In the genomic region with DNA sequence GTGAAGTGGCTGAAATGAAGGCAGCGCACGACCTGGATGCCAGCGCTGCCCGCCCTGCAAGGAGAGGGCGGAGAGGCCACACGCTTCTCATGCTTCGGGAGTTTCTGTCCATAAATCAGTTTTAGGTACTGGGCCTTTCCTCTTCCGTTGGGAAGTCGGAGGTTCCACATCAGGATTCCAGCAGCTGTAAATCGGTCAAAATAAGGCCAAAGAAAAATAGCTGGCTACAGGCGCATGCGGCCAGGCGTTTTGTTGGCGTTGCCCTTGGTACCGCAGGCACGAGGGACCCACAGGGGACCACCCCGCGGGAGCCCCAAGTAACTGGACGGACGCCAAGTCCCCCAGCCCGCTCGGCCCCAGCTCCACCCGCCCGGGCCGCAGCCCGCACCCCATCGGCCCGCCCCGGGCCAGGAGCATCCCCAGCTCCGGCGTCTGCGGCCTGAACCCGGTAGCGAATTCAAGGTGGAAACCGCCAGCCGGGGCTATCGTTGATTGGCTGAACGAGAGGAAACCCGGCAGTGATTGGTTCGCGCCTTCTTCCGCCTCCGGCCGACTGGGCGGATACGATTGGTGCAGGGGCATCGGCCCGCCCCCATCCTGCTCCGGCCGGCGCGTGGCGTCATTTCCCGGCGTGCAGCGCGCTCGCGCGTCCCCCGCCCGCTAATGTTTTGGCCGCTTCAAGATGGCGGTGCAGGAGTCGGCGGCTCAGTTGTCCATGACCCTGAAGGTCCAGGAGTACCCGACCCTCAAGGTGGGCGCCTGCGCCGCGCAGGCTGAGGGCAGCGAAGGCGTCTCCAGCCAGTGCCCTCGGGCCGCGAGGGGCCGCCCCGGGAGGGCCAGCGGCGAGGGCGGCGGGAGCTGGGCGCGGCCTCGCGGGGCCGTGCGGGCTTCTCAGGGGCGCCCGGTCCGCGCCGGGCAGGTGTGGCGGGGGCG, we compare ENCODE assay signal across 8 cellular contexts. TPM values are rescaled to one million over a fixed set of nuclear protein-coding genes. Genes with fewer than 3 reads are reported as not detected.
DNase-seq lines count a peak whose midpoint lies in the region; ATAC-seq and TF ChIP-seq lines count a peak whose summit lies in the region.

A gene (plus strand): TSS at position 660 of the 933 bp plus-strand sequence. CDS start 23 bp downstream, at position 683.

- H3K27ac Mint-ChIP-seq in T-helper 2 cell treated with Interferon-gamma antibody and Interleukin-4, amounts not matched to agents 5 μg/mL and 100 μg/mL, for 36 hours: peak within 1 kb of the TSS; percentile 91

- TF ChIP-seq POLR2A in uterus (IDR thresholded peaks at IDR 0.05): peak; percentile 67

- ATAC-seq in GM18502 (IDR thresholded peaks at IDR 0.05; ENCODE audit: poor library complexity, unreplicated experiment): peak; percentile 92
- peak; percentile 93 for ATAC-seq in HG02970 (IDR thresholded peaks at IDR 0.05; ENCODE audit: low FRiP score, unreplicated experiment)
- peak; percentile 98 to 99 for ATAC-seq in right cardiac atrium

- H3K36me3 Mint-ChIP-seq in T-helper 2 cell treated with Interferon-gamma antibody and Interleukin-4, amounts not matched to agents 5 μg/mL and 100 μg/mL, for 36 hours (ENCODE audit: low read depth): peaks cover 13% of the 10 kb centered on the region

- H3K4me1 ChIP-seq in ascending aorta: peaks cover 13 to 27% of the 10 kb centered on the region in 2 donors
- H3K4me1 ChIP-seq in right cardiac atrium (ENCODE audit: control insufficient read depth, insufficient read depth, low read length): peaks cover 12% of the 10 kb centered on the region
- H3K4me1 ChIP-seq in uterus: no peaks in the 10 kb centered on the region

- H3K9me3 ChIP-seq in ascending aorta (no peaks in the 10 kb centered on the region), right cardiac atrium (ENCODE audit: control insufficient read depth, low read length) (no peaks in the 10 kb centered on the region), uterus (no peaks in the 10 kb centered on the region)

- H3K27ac ChIP-seq in ascending aorta: peak within 1 kb of the TSS; percentile 67 to 77
- peak within 1 kb of the TSS; percentile 89 for H3K27ac ChIP-seq in right cardiac atrium (ENCODE audit: low read length)
- H3K27ac ChIP-seq in uterus: peak within 1 kb of the TSS; percentile 77 to 85

- WGBS in right cardiac atrium: under 1% methylated on average over 95 of the region's 95 CpGs

- no peaks in the 10 kb centered on the region for H3K27me3 Mint-ChIP-seq in T-helper 2 cell treated with Interferon-gamma antibody and Interleukin-4, amounts not matched to agents 5 μg/mL and 100 μg/mL, for 36 hours (ENCODE audit: low read depth)

- intact Hi-C loops in ascending aorta (cut with DNase I): loop anchor here (1.0 kb wide), 4 partner anchors 20 to 122 kb away; no protein-coding TSS in a partner anchor
- intact Hi-C loops in right cardiac atrium (cut with DNase I): loop anchor here in 2 of 4 donors (10.0 kb wide), 1 partner anchor 55 kb away; a partner anchor contains a TSS
- intact Hi-C loops in uterus (cut with DNase I; ENCODE audit: low total_unique reads): no loop called here

- peak within 1 kb of the TSS; percentile 93 for H3K4me3 Mint-ChIP-seq in T-helper 2 cell treated with Interferon-gamma antibody and Interleukin-4, amounts not matched to agents 5 μg/mL and 100 μg/mL, for 36 hours

- peak; percentile 93 to 97 for DNase-seq in NCI-H1930 (lab: John Stamatoyannopoulos, UW)
- peak; percentile 97 for DNase-seq in T-helper 2 cell treated with Interferon-gamma antibody and Interleukin-4, amounts not matched to agents 5 μg/mL and 100 μg/mL, for 36 hours (ENCODE audit: low spot score)
- peak; percentile 85 to 98 for DNase-seq in ascending aorta (ENCODE audit: low spot score in 2 of 2)
- peak; percentile 98 to 99 (median 99) for DNase-seq in right cardiac atrium
- DNase-seq in pulmonary artery endothelial cell (ENCODE audit: low read depth, low spot score): peak; percentile 88
- DNase-seq in uterus: peak; percentile 95 to 97

- no peak for TF ChIP-seq CTCF in ascending aorta (IDR thresholded peaks at IDR 0.05)
- TF ChIP-seq CTCF in uterus (IDR thresholded peaks at IDR 0.05): peak in 1 of 4 experiments; percentile 24

- H3K9me3 Mint-ChIP-seq in T-helper 2 cell treated with Interferon-gamma antibody and Interleukin-4, amounts not matched to agents 5 μg/mL and 100 μg/mL, for 36 hours: peaks cover 5% of the 10 kb centered on the region

- H3K4me3 ChIP-seq in ascending aorta (peak within 1 kb of the TSS; percentile 86 to 96), right cardiac atrium (ENCODE audit: low read length) (peak within 1 kb of the TSS; percentile 84), uterus (peak within 1 kb of the TSS; percentile 83 to 98)

- H3K27me3 ChIP-seq in ascending aorta (no peaks in the 10 kb centered on the region), right cardiac atrium (ENCODE audit: control insufficient read depth, insufficient read depth) (no peaks in the 10 kb centered on the region), uterus (no peaks in the 10 kb centered on the region)

- H3K36me3 ChIP-seq in ascending aorta (no peaks in the 10 kb centered on the region), uterus (no peaks in the 10 kb centered on the region)

- peaks cover 22% of the 10 kb centered on the region for H3K4me1 Mint-ChIP-seq in T-helper 2 cell treated with Interferon-gamma antibody and Interleukin-4, amounts not matched to agents 5 μg/mL and 100 μg/mL, for 36 hours (ENCODE audit: low read depth)

RNA-seq across cellular contexts. Expression of the gene that starts here (rescaled TPM):
- total RNA-seq in ascending aorta (56.3 TPM), right cardiac atrium (10 to 100 TPM; 51.6 to 61.8 (median 59.2) TPM), pulmonary artery endothelial cell (54.7 and 57.1 TPM in 2 replicates), uterus (10 to 100 TPM; 32.3 to 70.7 (median 67.8) TPM)
- polyA plus RNA-seq in right cardiac atrium: 53.4 TPM

Comparison
In these comparisons a context has a peak if more than half of its experiments do, and no peak if none do; other contexts are left out.
1. Peak in every context shown above with its lines: DNase-seq, ATAC-seq, H3K4me3 ChIP-seq and H3K27ac ChIP-seq.